Comparison of ENCODE assay signal across 30 cellular contexts in genomic region chr6:57226221-57226620, GRCh38. TPM values are rescaled to one million over a fixed set of nuclear protein-coding genes. Genes with fewer than 3 reads are reported as not detected.
DNase-seq lines count a peak whose midpoint lies in the region; ATAC-seq, FAIRE-seq and TF ChIP-seq lines count a peak whose summit lies in the region.
"Had no signal": no experiment of that assay in that cellular context is flagged by ENCODE, and none has a peak within 500 bp of the region (broad histone marks: within the 10 kb centered on the region; RNA-seq: fewer than 3 reads in every experiment).

No MANE protein-coding gene starts in this region.

- H3K27ac ChIP-seq in pancreas, result no peak overlapping the region
- H3K27ac ChIP-seq: 22Rv1 had no signal

- H3K4me1 Mint-ChIP-seq in neural crest cell, result peaks cover 32% of the 10 kb centered on the region
- peaks cover 6% of the 10 kb centered on the region for H3K4me1 Mint-ChIP-seq in activated CD4-positive, alpha-beta T cell treated with anti-CD3 and anti-CD28 coated beads, Interleukin-2, amount 10 ng/mL, durations not matched to agents 24 days and 14 days

- ATAC-seq in pancreas, result no peak
- ATAC-seq: right cardiac atrium had no signal

- no peak for TF ChIP-seq CTCF in neural crest cell (conservative IDR thresholded peaks at IDR 0.05)
- no peak for TF ChIP-seq CTCF in pancreas (IDR thresholded peaks at IDR 0.05)

- peak in 2 of 3 experiments; percentile 1 to 57 for DNase-seq in NCI-H1417 (lab: John Stamatoyannopoulos, UW)
- no peak for DNase-seq in NCI-H1417 treated with DMSO at 0.1 percent for 48 hours (lab: John Stamatoyannopoulos, UW)
- peak; percentile 74 for DNase-seq in NCI-H69 (lab: John Stamatoyannopoulos, UW)
- DNase-seq in neural crest cell (ENCODE audit: low read depth, low spot score), result no peak
- no peak for DNase-seq in pancreas
- DNase-seq in posterior vena cava (ENCODE audit: low spot score), result no peak
- DNase-seq in middle frontal gyrus (ENCODE audit: extremely low spot score, low spot score), result no peak
- no peak for DNase-seq in activated CD4-positive, alpha-beta T cell treated with anti-CD3 and anti-CD28 coated beads, Interleukin-2, amount 10 ng/mL, durations not matched to agents 24 days and 14 days
- DNase-seq: activated CD4-positive, alpha-beta T cell treated with anti-CD3 and anti-CD28 coated beads for 1 hour; activated CD8-positive, alpha-beta memory T cell treated with anti-CD3 and anti-CD28 coated beads for 24 hours; activated T-cell treated with anti-CD3 and anti-CD28 coated beads, Interleukin-2, amount 50 U/mL, for 1 hour; CD4-positive, alpha-beta T cell; cerebellar nuclear complex; DMS153; GF-D8; GOT3; MV-4-11; NCI-H1930; NCI-H446; NK-92 treated with Interleukin-12 subunit alpha and Interleukin-12 subunit beta, amount 100 ng/mL, for 24 hours; occipital lobe; right cardiac atrium; SHP77 treated with DMSO at 0.1 percent for 48 hours; stimulated activated CD4-positive, alpha-beta T cell treated with anti-CD3 and anti-CD28 coated beads, Interleukin-4, amount 100 ng/mL, for 24 hours; stimulated activated naive CD4-positive, alpha-beta T cell; T-helper 1 cell had no signal

- H3K27ac Mint-ChIP-seq in neural crest cell (ENCODE audit: unreplicated experiment), result peak overlapping the region; percentile 2
- no peak overlapping the region for H3K27ac Mint-ChIP-seq in activated CD4-positive, alpha-beta T cell treated with anti-CD3 and anti-CD28 coated beads, Interleukin-2, amount 10 ng/mL, durations not matched to agents 24 days and 14 days
- H3K27ac Mint-ChIP-seq: CD4-positive, alpha-beta T cell had no signal

- no peaks in the 10 kb centered on the region for H3K36me3 ChIP-seq in pancreas

- peak overlapping the region; percentile 3 for H3K4me3 Mint-ChIP-seq in neural crest cell
- H3K4me3 Mint-ChIP-seq in activated CD4-positive, alpha-beta T cell treated with anti-CD3 and anti-CD28 coated beads, Interleukin-2, amount 10 ng/mL, durations not matched to agents 24 days and 14 days, result no peak overlapping the region
- H3K4me3 Mint-ChIP-seq: CD4-positive, alpha-beta T cell had no signal

- no peaks in the 10 kb centered on the region for H3K27me3 ChIP-seq in pancreas

- no peaks in the 10 kb centered on the region for H3K9me3 ChIP-seq in pancreas

- no peak overlapping the region for H3K4me3 ChIP-seq in pancreas
- H3K4me3 ChIP-seq: lung had no signal

- 54 to 55% methylated on average over 2 of the region's 2 CpGs for WGBS in pancreas, 2 donors

- no peaks in the 10 kb centered on the region for H3K27me3 Mint-ChIP-seq in neural crest cell (ENCODE audit: low read depth)
- peaks cover 43% of the 10 kb centered on the region for H3K27me3 Mint-ChIP-seq in activated CD4-positive, alpha-beta T cell treated with anti-CD3 and anti-CD28 coated beads, Interleukin-2, amount 10 ng/mL, durations not matched to agents 24 days and 14 days

- intact Hi-C loops in pancreas (cut with DNase I) (no loop called here), posterior vena cava (cut with DNase I) (no loop called here)
- intact Hi-C loops in activated CD4-positive, alpha-beta T cell treated with anti-CD3 and anti-CD28 coated beads, Interleukin-2, amount 10 ng/mL, durations not matched to agents 24 days and 14 days (cut with micrococcal nuclease), result loop anchor here (10.0 kb wide), 1 partner anchor 321 kb away; no protein-coding TSS in a partner anchor

- H3K4me1 ChIP-seq in pancreas, result peaks cover 0 to 5% (median 0%) of the 10 kb centered on the region in 3 donors

- no peaks in the 10 kb centered on the region for H3K9me3 Mint-ChIP-seq in neural crest cell
- H3K9me3 Mint-ChIP-seq in activated CD4-positive, alpha-beta T cell treated with anti-CD3 and anti-CD28 coated beads, Interleukin-2, amount 10 ng/mL, durations not matched to agents 24 days and 14 days, result no peaks in the 10 kb centered on the region
- H3K9me3 Mint-ChIP-seq: CD4-positive, alpha-beta T cell had no signal

- no peaks in the 10 kb centered on the region for H3K36me3 Mint-ChIP-seq in neural crest cell (ENCODE audit: low read depth)
- H3K36me3 Mint-ChIP-seq in activated CD4-positive, alpha-beta T cell treated with anti-CD3 and anti-CD28 coated beads, Interleukin-2, amount 10 ng/mL, durations not matched to agents 24 days and 14 days (ENCODE audit: low read depth), result peaks cover 1% of the 10 kb centered on the region

- FAIRE-seq in pancreas (lab: Jason Lieb, UNC), result no peak
- FAIRE-seq: GM18507, TTC549 had no signal

RNA-seq across cellular contexts. Expression of gene RAB23, which starts 4.1 kb away (rescaled TPM):
- 20.1 and 21.1 TPM in 2 replicates for total RNA-seq in neural crest cell
- total RNA-seq in pancreas, result 1 to 10 TPM in 4 of 6 donors, under 1 TPM in 2; 0.69 to 4.5 (median 1.6) TPM
- polyA plus RNA-seq in pancreas, result 1 to 10 TPM in 1 of 2 donors, under 1 TPM in 1; 0.80 to 2.6 TPM
- total RNA-seq in posterior vena cava, result 10 to 100 TPM; 46.6 to 73.9 TPM
- total RNA-seq in activated CD4-positive, alpha-beta T cell treated with anti-CD3 and anti-CD28 coated beads, Interleukin-2, amount 10 ng/mL, durations not matched to agents 24 days and 14 days, result 3.0 and 4.0 TPM in 2 replicates

RNA-seq across cellular contexts. Expression of gene BAG2, which starts 54.1 kb away (rescaled TPM):
- total RNA-seq in neural crest cell (3.2 and 3.3 TPM in 2 replicates), pancreas (1 to 10 TPM in 2 of 6 donors, under 1 TPM in 4; 0.46 to 1.6 (median 0.97) TPM), posterior vena cava (10 to 100 TPM; 32.6 to 45.8 TPM)
- 1 to 10 TPM in 1 of 2 donors, under 1 TPM in 1; 0.72 to 1.5 TPM for polyA plus RNA-seq in pancreas
- total RNA-seq in activated CD4-positive, alpha-beta T cell treated with anti-CD3 and anti-CD28 coated beads, Interleukin-2, amount 10 ng/mL, durations not matched to agents 24 days and 14 days, result 13.1 and 13.2 TPM in 2 replicates

Comparison
In these comparisons a context has a peak if more than half of its experiments do, and no peak if none do; other contexts are left out.
1. DNase-seq: peak in NCI-H1417 (2 of 3) and NCI-H69 (single experiment); none in NCI-H1417 treated with DMSO at 0.1 percent for 48 hours (single experiment), neural crest cell (single experiment), pancreas (0 of 6), posterior vena cava (single experiment), middle frontal gyrus (single experiment) and activated CD4-positive, alpha-beta T cell treated with anti-CD3 and anti-CD28 coated beads, Interleukin-2, amount 10 ng/mL, durations not matched to agents 24 days and 14 days (single experiment).